Comparison of ENCODE assay signal across 20 cellular contexts in the genomic region with DNA sequence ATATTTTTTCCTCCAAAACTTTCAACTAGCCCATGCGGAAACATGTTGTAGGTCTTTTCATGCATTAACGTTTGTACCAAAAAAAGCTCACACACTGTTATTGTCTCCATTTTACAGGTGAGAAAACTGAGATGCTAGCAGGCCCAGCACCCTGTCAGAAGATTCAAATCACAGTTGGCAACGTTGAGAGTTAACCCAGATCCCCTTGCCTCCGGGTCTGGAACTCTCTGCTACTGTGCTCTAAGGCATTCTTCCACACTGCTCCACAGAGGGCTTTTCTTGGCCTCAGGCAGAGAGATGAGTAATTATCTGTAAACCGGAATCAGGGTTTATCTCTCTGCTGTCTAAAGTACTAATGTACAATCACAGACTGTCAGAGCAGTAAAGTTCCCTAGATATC.
DNase-seq lines count a peak whose midpoint lies in the region; ATAC-seq lines count a peak whose summit lies in the region.
"Had no signal": no experiment of that assay in that cellular context is flagged by ENCODE, and none has a peak within 500 bp of the region (broad histone marks: within the 10 kb centered on the region; RNA-seq: fewer than 3 reads in every experiment).

No MANE protein-coding gene starts in this region.

- H3K36me3 ChIP-seq in ACC112 (ENCODE audit: insufficient read depth, low read length): no peaks in the 10 kb centered on the region
- H3K36me3 ChIP-seq in SK-N-MC (ENCODE audit: insufficient read depth, low read length): no peaks in the 10 kb centered on the region
- H3K36me3 ChIP-seq: esophagus muscularis mucosa, neural progenitor cell had no signal

- peak overlapping the region; percentile 69 for H3K27ac ChIP-seq in ACC112 (ENCODE audit: low read depth, low read length)
- no peak overlapping the region for H3K27ac ChIP-seq in SK-N-MC
- H3K27ac ChIP-seq: esophagus muscularis mucosa, neural progenitor cell had no signal

- no peaks in the 10 kb centered on the region for H3K9me3 ChIP-seq in SK-N-MC (ENCODE audit: low read depth, low read length)
- H3K9me3 ChIP-seq: esophagus muscularis mucosa had no signal

- H3K4me1 Mint-ChIP-seq in activated naive CD8-positive, alpha-beta T cell treated with anti-CD3 and anti-CD28 coated beads for 36 hours: peaks cover 20% of the 10 kb centered on the region
- H3K4me1 Mint-ChIP-seq in activated T-cell treated with anti-CD3 and anti-CD28 coated beads, Interleukin-2, amount 50 U/mL, for 4 hours (ENCODE audit: low read depth): peaks cover 3% of the 10 kb centered on the region
- H3K4me1 Mint-ChIP-seq: neural progenitor cell had no signal

- ATAC-seq in HG02885 (IDR thresholded peaks at IDR 0.05; ENCODE audit: poor library complexity, unreplicated experiment): no peak
- ATAC-seq in activated T-cell treated with anti-CD3 and anti-CD28 coated beads, Interleukin-2, amount 50 U/mL, for 4 hours: no peak
- ATAC-seq: activated CD8-positive, alpha-beta T cell treated with anti-CD3 and anti-CD28 coated beads for 36 hours; stimulated activated naive CD8-positive, alpha-beta T cell treated with anti-CD3 and anti-CD28 coated beads, Interleukin-15, Interleukin-2, amounts not matched to agents 100 U/mL and 50 U/mL, for 24 hours; WTC11 had no signal

- H3K9ac ChIP-seq in SK-N-MC (ENCODE audit: insufficient read length): no peak overlapping the region
- H3K9ac ChIP-seq: neural progenitor cell had no signal

- no peak overlapping the region for H3K4me3 Mint-ChIP-seq in activated naive CD8-positive, alpha-beta T cell treated with anti-CD3 and anti-CD28 coated beads for 36 hours
- H3K4me3 Mint-ChIP-seq in activated T-cell treated with anti-CD3 and anti-CD28 coated beads, Interleukin-2, amount 50 U/mL, for 4 hours: no peak overlapping the region
- H3K4me3 Mint-ChIP-seq: activated CD8-positive, alpha-beta T cell treated with anti-CD3 and anti-CD28 coated beads for 36 hours; activated naive CD8-positive, alpha-beta T cell; neural progenitor cell; T-helper 1 cell treated with Interleukin-12 subunit alpha and Interleukin-12 subunit beta and Interleukin-4 antibody, amounts not matched to agents 30 μg/mL and 1 μg/mL, for 36 hours; WTC11 had no signal

- H3K79me2 ChIP-seq in ACC112 (ENCODE audit: control insufficient read depth, insufficient read depth, low read length, unreplicated experiment): no peaks in the 10 kb centered on the region

- H2AFZ ChIP-seq in ACC112 (ENCODE audit: low read length, unreplicated experiment): no peak overlapping the region

- peaks cover 18% of the 10 kb centered on the region for H3K4me1 ChIP-seq in ACC112 (ENCODE audit: control insufficient read depth, insufficient read depth, low read length, unreplicated experiment)
- H3K4me1 ChIP-seq: neural progenitor cell had no signal

- H3K9me3 Mint-ChIP-seq in activated naive CD8-positive, alpha-beta T cell treated with anti-CD3 and anti-CD28 coated beads for 36 hours: no peaks in the 10 kb centered on the region
- H3K9me3 Mint-ChIP-seq in activated T-cell treated with anti-CD3 and anti-CD28 coated beads, Interleukin-2, amount 50 U/mL, for 4 hours: no peaks in the 10 kb centered on the region
- H3K9me3 Mint-ChIP-seq: activated CD8-positive, alpha-beta T cell treated with anti-CD3 and anti-CD28 coated beads for 36 hours; neural progenitor cell; T-helper 1 cell treated with Interleukin-12 subunit alpha and Interleukin-12 subunit beta and Interleukin-4 antibody, amounts not matched to agents 30 μg/mL and 1 μg/mL, for 36 hours; WTC11 had no signal

- no peaks in the 10 kb centered on the region for H3K27me3 ChIP-seq in ACC112 (ENCODE audit: insufficient read depth, low read length)
- H3K27me3 ChIP-seq: esophagus muscularis mucosa, neural progenitor cell had no signal

- no peaks in the 10 kb centered on the region for H3K36me3 Mint-ChIP-seq in activated naive CD8-positive, alpha-beta T cell treated with anti-CD3 and anti-CD28 coated beads for 36 hours
- H3K36me3 Mint-ChIP-seq in activated T-cell treated with anti-CD3 and anti-CD28 coated beads, Interleukin-2, amount 50 U/mL, for 4 hours (ENCODE audit: insufficient read depth): no peaks in the 10 kb centered on the region
- H3K36me3 Mint-ChIP-seq: neural progenitor cell, WTC11 had no signal

- no peak overlapping the region for H3K27ac Mint-ChIP-seq in activated naive CD8-positive, alpha-beta T cell treated with anti-CD3 and anti-CD28 coated beads for 36 hours
- H3K27ac Mint-ChIP-seq: activated CD8-positive, alpha-beta T cell treated with anti-CD3 and anti-CD28 coated beads for 36 hours; activated naive CD8-positive, alpha-beta T cell; neural progenitor cell; T-helper 1 cell treated with Interleukin-12 subunit alpha and Interleukin-12 subunit beta and Interleukin-4 antibody, amounts not matched to agents 30 μg/mL and 1 μg/mL, for 36 hours; WTC11 had no signal

- peak; percentile 59 for DNase-seq in HCEC 1CT
- peak; percentile 84 for DNase-seq in SK-N-MC (ENCODE audit: low read depth, low spot score)
- DNase-seq in foreskin melanocyte: peak; percentile 38
- DNase-seq in RPMI8226: no peak
- no peak for DNase-seq in activated naive CD8-positive, alpha-beta T cell treated with anti-CD3 and anti-CD28 coated beads for 36 hours
- DNase-seq in activated T-cell treated with anti-CD3 and anti-CD28 coated beads, Interleukin-2, amount 50 U/mL, for 4 hours: no peak
- DNase-seq: activated CD8-positive, alpha-beta T cell treated with anti-CD3 and anti-CD28 coated beads for 36 hours; COR-L47; KBM-7; kidney glomerular epithelial cell; NCI-H1105; NCI-H748 treated with DMSO at 0.1 percent for 48 hours; stimulated activated naive CD8-positive, alpha-beta T cell treated with anti-CD3 and anti-CD28 coated beads, Interleukin-15, Interleukin-2, amounts not matched to agents 100 U/mL and 50 U/mL, for 24 hours had no signal

- H3K4me3 ChIP-seq in ACC112 (ENCODE audit: low read depth, low read length): no peak overlapping the region
- no peak overlapping the region for H3K4me3 ChIP-seq in SK-N-MC
- H3K4me3 ChIP-seq: esophagus muscularis mucosa, neural progenitor cell had no signal

- peaks cover 3% of the 10 kb centered on the region for H3K27me3 Mint-ChIP-seq in activated naive CD8-positive, alpha-beta T cell treated with anti-CD3 and anti-CD28 coated beads for 36 hours
- H3K27me3 Mint-ChIP-seq in activated T-cell treated with anti-CD3 and anti-CD28 coated beads, Interleukin-2, amount 50 U/mL, for 4 hours (ENCODE audit: low read depth): no peaks in the 10 kb centered on the region
- H3K27me3 Mint-ChIP-seq: activated CD8-positive, alpha-beta T cell treated with anti-CD3 and anti-CD28 coated beads for 36 hours; activated naive CD8-positive, alpha-beta T cell had no signal

Comparison
In these comparisons a context has a peak if more than half of its experiments do, and no peak if none do; other contexts are left out.
1. DNase-seq: peak in HCEC 1CT (single experiment), SK-N-MC (single experiment) and foreskin melanocyte (single experiment); none in RPMI8226 (single experiment), activated naive CD8-positive, alpha-beta T cell treated with anti-CD3 and anti-CD28 coated beads for 36 hours (single experiment) and activated T-cell treated with anti-CD3 and anti-CD28 coated beads, Interleukin-2, amount 50 U/mL, for 4 hours (single experiment).